In genomic region chr12:27245039-27245438, GRCh38 we compare ENCODE assay signal across 8 cellular contexts. TPM values are rescaled to one million over a fixed set of nuclear protein-coding genes. Genes with fewer than 3 reads are reported as not detected.
DNase-seq lines count a peak whose midpoint lies in the region; ATAC-seq and TF ChIP-seq lines count a peak whose summit lies in the region.

No MANE protein-coding gene starts in this region.

- peak overlapping the region; percentile 82 to 97 (median 91) for H3K27ac Mint-ChIP-seq in nephron

- peak overlapping the region in 47 of 59 donors; percentile 6 to 94 (median 84) for H3K27ac ChIP-seq in dorsolateral prefrontal cortex

- peaks cover 3% of the 10 kb centered on the region for H3K9me3 Mint-ChIP-seq in nephron

- H3K4me1 Mint-ChIP-seq in nephron = peaks cover 32% of the 10 kb centered on the region

- DNase-seq in CD1c-positive myeloid dendritic cell (ENCODE audit: extremely low spot score) (peak; percentile 63), MG63 (no peak), dorsolateral prefrontal cortex (no peak), cerebellar nuclear complex (lab: John Stamatoyannopoulos, UW) (no peak), NCI-H146 treated with DMSO at 0.1 percent for 48 hours (lab: John Stamatoyannopoulos, UW; ENCODE audit: unreplicated experiment) (no peak)

- H3K36me3 ChIP-seq in MG63 = no peaks in the 10 kb centered on the region

- H3K4me3 ChIP-seq in MG63 = peak overlapping the region; percentile 68
- peak overlapping the region; percentile 65 to 99 (median 82) for H3K4me3 ChIP-seq in dorsolateral prefrontal cortex

- no peaks in the 10 kb centered on the region for H3K27me3 Mint-ChIP-seq in nephron (ENCODE audit: low read depth)

- H3K27me3 ChIP-seq in MG63 (no peaks in the 10 kb centered on the region), dorsolateral prefrontal cortex (no peaks in the 10 kb centered on the region)

- peaks cover 4% of the 10 kb centered on the region for H3K9me3 ChIP-seq in MG63

- no peaks in the 10 kb centered on the region for H3K36me3 Mint-ChIP-seq in nephron (ENCODE audit: low read depth)

- ATAC-seq in GM21717 (IDR thresholded peaks at IDR 0.05; ENCODE audit: unreplicated experiment) = no peak
- no peak for ATAC-seq in HG03196 (IDR thresholded peaks at IDR 0.05; ENCODE audit: unreplicated experiment)

- H3K4me3 Mint-ChIP-seq in nephron = peak overlapping the region; percentile 98 to 100 (median 99)

- intact Hi-C loops in dorsolateral prefrontal cortex (cut with DNase I) = loop anchor here (10.0 kb wide), 3 partner anchors 60 to 230 kb away; partner anchors contain the start of genes MED21 (in 1 of the 2) and TM7SF3 (in 1 of the 2)

- no peak for TF ChIP-seq CTCF in dorsolateral prefrontal cortex (IDR thresholded peaks at IDR 0.05 in 54 of 56, conservative IDR thresholded peaks at IDR 0.05 in 2 of 56; ENCODE audit: low read depth in 1 of 56, partially characterized antibody in 56 of 56)
- TF ChIP-seq CTCF in nephron (IDR thresholded peaks at IDR 0.05; ENCODE audit: unreplicated experiment in 3 of 3) = no peak

RNA-seq across cellular contexts. Expression of gene STK38L, which starts 1.0 kb away (rescaled TPM):
- 4.1 and 22.4 TPM in 2 replicates for total RNA-seq in MG63 (2014; rRNA removed; shearing (Covaris generic); ENCODE audit: low replicate concordance)
- total RNA-seq in dorsolateral prefrontal cortex = 10 to 100 TPM; 22.2 to 68.1 (median 43.4) TPM
